In genomic region chr6:36634317-36634716, GRCh38 we compare ENCODE assay signal across 20 cellular contexts. TPM values are rescaled to one million over a fixed set of nuclear protein-coding genes. Genes with fewer than 3 reads are reported as not detected.
DNase-seq lines count a peak whose midpoint lies in the region; ATAC-seq, FAIRE-seq and TF ChIP-seq lines count a peak whose summit lies in the region.
"Had no signal": no experiment of that assay in that cellular context is flagged by ENCODE, and none has a peak within 500 bp of the region (broad histone marks: within the 10 kb centered on the region; RNA-seq: fewer than 3 reads in every experiment).

No MANE protein-coding gene starts in this region.

- no peak for TF ChIP-seq RAD21 in H1 (IDR thresholded peaks at IDR 0.05 in 1 of 2, conservative IDR thresholded peaks at IDR 0.05 in 1 of 2; ENCODE audit: low read depth in 2 of 2, low read length in 2 of 2)

- no peak for TF ChIP-seq POLR2A in H1 (IDR thresholded peaks at IDR 0.05; ENCODE audit: control extremely low read depth in 1 of 2, low read depth in 2 of 2, low read length in 2 of 2)

- H3K4me3 ChIP-seq in BLaER1 (no peak overlapping the region), PC-3 (ENCODE audit: low read length) (no peak overlapping the region), H1 (ENCODE audit: extremely low read depth in 1 of 4, insufficient read depth in 2 of 4, low read depth in 3 of 4, low read length in 4 of 4) (no peak overlapping the region), parathyroid adenoma (ENCODE audit: low read depth, low read length) (no peak overlapping the region), A673 (ENCODE audit: low read depth, low read length, poor library complexity, severe bottlenecking) (no peak overlapping the region)
- H3K4me3 ChIP-seq: gastrocnemius medialis, right lobe of liver, uterus had no signal

- H3K14ac ChIP-seq in H1 (ENCODE audit: insufficient read length), result no peak overlapping the region

- H3K79me1 ChIP-seq in H1 (ENCODE audit: low read depth, low read length), result no peaks in the 10 kb centered on the region

- H3K36me3 ChIP-seq in BLaER1, result no peaks in the 10 kb centered on the region
- no peaks in the 10 kb centered on the region for H3K36me3 ChIP-seq in PC-3 (ENCODE audit: low read depth, low read length)
- no peaks in the 10 kb centered on the region for H3K36me3 ChIP-seq in H1 (ENCODE audit: control insufficient read depth in 2 of 4, insufficient read depth in 4 of 4, low read length in 3 of 4)
- no peaks in the 10 kb centered on the region for H3K36me3 ChIP-seq in parathyroid adenoma (ENCODE audit: control insufficient read depth, insufficient read depth, low read length)
- H3K36me3 ChIP-seq in A673 (ENCODE audit: insufficient read depth, low read length, poor library complexity, severe bottlenecking), result no peaks in the 10 kb centered on the region
- H3K36me3 ChIP-seq: gastrocnemius medialis, right lobe of liver, uterus had no signal

- H3K9ac ChIP-seq in BLaER1, result peak overlapping the region; percentile 60
- no peak overlapping the region for H3K9ac ChIP-seq in PC-3 (ENCODE audit: low read length)
- no peak overlapping the region for H3K9ac ChIP-seq in H1 (replicated peaks in 1 of 4; ENCODE audit: extremely low read depth in 1 of 4, low read depth in 3 of 4, low read length in 3 of 4)
- H3K9ac ChIP-seq in parathyroid adenoma, result no peak overlapping the region

- no peak for FAIRE-seq in H1 (lab: Jason Lieb, UNC)
- FAIRE-seq: GM19239, keratinocyte had no signal

- H3K18ac ChIP-seq in H1 (ENCODE audit: extremely low read depth, low read length), result no peak overlapping the region

- no peak overlapping the region for H2BK12ac ChIP-seq in H1 (ENCODE audit: low read depth, low read length)

- TF ChIP-seq CTCF in PC-3 (conservative IDR thresholded peaks at IDR 0.05; ENCODE audit: low read depth, low read length) (no peak), H1 (IDR thresholded peaks at IDR 0.05; ENCODE audit: control extremely low read depth in 1 of 3, insufficient read depth in 1 of 3, low read depth in 1 of 3, low read length in 3 of 3) (no peak), parathyroid adenoma (IDR thresholded peaks at IDR 0.05) (no peak), A673 (conservative IDR thresholded peaks at IDR 0.05; ENCODE audit: low read depth, low read length) (no peak)

- H2BK15ac ChIP-seq in H1 (ENCODE audit: low read length), result no peak overlapping the region

- peak overlapping the region; percentile 61; the same call in 1 of the 2 replicates for H2BK20ac ChIP-seq in H1 (ENCODE audit: low read length)

- CTCF ChIA-PET in PC-3 (lab: Charles Lee) (interaction anchor here (0.6 kb wide), 1 partner anchor 19 kb away, joined by 3 read pairs; no protein-coding TSS in a partner anchor), H1 (lab: Charles Lee; ENCODE audit: partially characterized antibody) (no interaction called here), A673 (lab: Charles Lee) (no interaction called here)

- H3K4me1 ChIP-seq in BLaER1 (peaks cover 88% of the 10 kb centered on the region), PC-3 (ENCODE audit: insufficient read depth, low read length) (peaks cover 13% of the 10 kb centered on the region), H1 (replicated peaks in 1 of 4; ENCODE audit: control insufficient read depth in 3 of 4, insufficient read depth in 4 of 4, low read length in 3 of 4) (peaks cover 0 to 4% (median 1%) of the 10 kb centered on the region in 4 experiments; a peak in 2 of 7 replicates), parathyroid adenoma (no peaks in the 10 kb centered on the region), A673 (ENCODE audit: insufficient read depth, low read length, poor library complexity, severe bottlenecking) (no peaks in the 10 kb centered on the region)
- H3K4me1 ChIP-seq: uterus had no signal

- ATAC-seq in PC-3, result no peak
- no peak for ATAC-seq in HG03045 (IDR thresholded peaks at IDR 0.05; ENCODE audit: unreplicated experiment)
- ATAC-seq in GM19035 (IDR thresholded peaks at IDR 0.05; ENCODE audit: unreplicated experiment), result no peak
- ATAC-seq: gastrocnemius medialis had no signal

- H3K4ac ChIP-seq in H1 (replicated peaks; ENCODE audit: insufficient read length, low read depth, low read length), result no peak overlapping the region

- H3K23me2 ChIP-seq in H1 (ENCODE audit: low read depth, low read length), result no peaks in the 10 kb centered on the region

- no peaks in the 10 kb centered on the region for H3K9me2 ChIP-seq in PC-3 (replicated peaks; ENCODE audit: low read length)

- no peaks in the 10 kb centered on the region for H3K79me2 ChIP-seq in PC-3 (ENCODE audit: low read length)
- no peaks in the 10 kb centered on the region for H3K79me2 ChIP-seq in H1 (ENCODE audit: control insufficient read depth in 1 of 2, insufficient read depth in 2 of 2, low read length in 2 of 2)
- no peaks in the 10 kb centered on the region for H3K79me2 ChIP-seq in parathyroid adenoma

- intact Hi-C loops in PC-3 (cut with micrococcal nuclease) (no loop called here), A673 (cut with micrococcal nuclease; ENCODE audit: unreplicated experiment) (no loop called here)

- H3K4me2 ChIP-seq in BLaER1 (peak overlapping the region; percentile 55), PC-3 (ENCODE audit: low read length) (peak overlapping the region; percentile 32), H1 (ENCODE audit: insufficient read depth in 1 of 2, low read depth in 2 of 2, low read length in 2 of 2) (no peak overlapping the region), parathyroid adenoma (ENCODE audit: low read length) (no peak overlapping the region)

- no peak overlapping the region for H2BK120ac ChIP-seq in H1 (replicated peaks; ENCODE audit: low read depth, low read length)

- H3K27ac ChIP-seq in BLaER1 (peak overlapping the region; percentile 83), PC-3 (ENCODE audit: low read length) (no peak overlapping the region), H1 (ENCODE audit: low read depth, low read length) (no peak overlapping the region), parathyroid adenoma (no peak overlapping the region), A673 (ENCODE audit: low read depth, low read length, poor library complexity, severe bottlenecking) (no peak overlapping the region)
- H3K27ac ChIP-seq: uterus had no signal

- H3K27me3 ChIP-seq in BLaER1 (no peaks in the 10 kb centered on the region), PC-3 (ENCODE audit: low read length) (no peaks in the 10 kb centered on the region), H1 (replicated peaks in 1 of 4; ENCODE audit: control insufficient read depth in 3 of 4, extremely low read depth in 1 of 4, insufficient read depth in 3 of 4, low read length in 3 of 4) (no peaks in the 10 kb centered on the region), parathyroid adenoma (ENCODE audit: control insufficient read depth, insufficient read depth, low read length) (no peaks in the 10 kb centered on the region), A673 (replicated peaks; ENCODE audit: insufficient read depth, low read depth, low read length, poor library complexity) (no peaks in the 10 kb centered on the region)
- H3K27me3 ChIP-seq: gastrocnemius medialis, right lobe of liver, uterus had no signal

- no peak for DNase-seq in PC-3
- DNase-seq in H1 (ENCODE audit: low read depth in 1 of 2, low spot score in 2 of 2), result no peak
- DNase-seq in A673 (ENCODE audit: low spot score), result no peak
- no peak for DNase-seq in ureter (ENCODE audit: low spot score)
- DNase-seq: activated naive CD4-positive, alpha-beta T cell treated with anti-CD3 and anti-CD28 coated beads for 36 hours; activated T-cell treated with anti-CD3 and anti-CD28 coated beads, Interleukin-2, amount 50 U/mL, for 24 hours; effector CD8-positive, alpha-beta T cell; gastrocnemius medialis; GOT3; NCI-H187 treated with DMSO at 0.1 percent for 48 hours; NCI-H2227 treated with DMSO at 0.1 percent for 48 hours; occipital lobe; uterus had no signal

- 88% methylated on average over 8 of the region's 8 CpGs; no CpG with 5 or more reads in 1 of the 2 experiments for WGBS in H1 (ENCODE audit: extremely low coverage in 1 of 2, insufficient coverage in 1 of 2, insufficient read length in 1 of 2, insufficient replicate concordance in 2 of 2, low coverage in 1 of 2, low lambda C conversion rate in 2 of 2, missing lambda C conversion rate in 1 of 2), 2 experiments

- no peak overlapping the region for H2AFZ ChIP-seq in PC-3 (ENCODE audit: low read length)
- no peak overlapping the region for H2AFZ ChIP-seq in H1 (ENCODE audit: low read length)
- H2AFZ ChIP-seq in parathyroid adenoma, result peak overlapping the region; percentile 40

- no peak overlapping the region for H2AK5ac ChIP-seq in H1 (ENCODE audit: low read depth, low read length)

- no peak overlapping the region for H3K23ac ChIP-seq in H1 (ENCODE audit: insufficient read length)

- no peak overlapping the region for H3K56ac ChIP-seq in H1 (replicated peaks; ENCODE audit: insufficient read length, low read depth, low read length)

- no TSS peak for BruUV-seq in PC-3 (replicated peaks; lab: Mats Ljungman, UMichigan)
- BruUV-seq in A673 (replicated peaks; lab: Mats Ljungman, UMichigan), result no TSS peak

- POLR2A ChIA-PET in PC-3 (lab: Charles Lee; ENCODE audit: unreplicated experiment) (no interaction called here), H1 (lab: Charles Lee; ENCODE audit: partially characterized antibody) (interaction anchor here (1.3 kb wide), 1 partner anchor 48 kb away, joined by 3 read pairs; no protein-coding TSS in a partner anchor), A673 (lab: Charles Lee; ENCODE audit: low non-redundant PET) (no interaction called here)

- H4K20me1 ChIP-seq in BLaER1 (no peaks in the 10 kb centered on the region), PC-3 (ENCODE audit: low read length) (no peaks in the 10 kb centered on the region), H1 (replicated peaks in 1 of 2; ENCODE audit: control insufficient read depth in 1 of 2, insufficient read depth in 2 of 2, low read length in 2 of 2) (no peaks in the 10 kb centered on the region)

- H4K5ac ChIP-seq in H1 (ENCODE audit: insufficient read length, low read depth, low read length), result no peak overlapping the region

- H2BK5ac ChIP-seq in H1 (ENCODE audit: low read depth, low read length), result no peak overlapping the region

- no peaks in the 10 kb centered on the region for H3K9me3 ChIP-seq in BLaER1
- no peaks in the 10 kb centered on the region for H3K9me3 ChIP-seq in PC-3 (ENCODE audit: low read length)
- H3K9me3 ChIP-seq in H1 (ENCODE audit: insufficient read depth in 2 of 2, low read depth in 1 of 2, low read length in 1 of 2), result no peaks in the 10 kb centered on the region
- no peaks in the 10 kb centered on the region for H3K9me3 ChIP-seq in parathyroid adenoma (ENCODE audit: control insufficient read depth, low read length)
- no peaks in the 10 kb centered on the region for H3K9me3 ChIP-seq in A673 (ENCODE audit: low read depth, low read length, poor library complexity, severe bottlenecking)
- H3K9me3 ChIP-seq: gastrocnemius medialis, right lobe of liver, uterus had no signal

- no peak for TF ChIP-seq EP300 in H1 (IDR thresholded peaks at IDR 0.05; ENCODE audit: borderline replicate concordance in 1 of 2, low read depth in 2 of 2, low read length in 2 of 2)

- no peak overlapping the region for H4K91ac ChIP-seq in H1 (replicated peaks; ENCODE audit: insufficient read length, low read length)

- no peaks in the 10 kb centered on the region for H3F3A ChIP-seq in PC-3 (ENCODE audit: low read length, unreplicated experiment)

- H4K8ac ChIP-seq in H1 (ENCODE audit: extremely low read depth, insufficient read depth, low read length), result no peak overlapping the region

RNA-seq across cellular contexts. Expression of gene SRSF3, which starts 40.2 kb away (rescaled TPM):
- total RNA-seq in PC-3 (2014; rRNA removed) (206 and 297 TPM in 2 replicates), A673 (2021) (623 and 682 TPM in 2 replicates), ureter (306 TPM)
- 689 and 705 TPM in 2 replicates for total RNA-seq in H1 (2021; fragmentation: NEBNext Ultra II Directional; extraction: Animal tissue kit (Norgen Biotek cat#: 25700))
- 471 and 548 TPM in 2 replicates for polyA plus RNA-seq in H1 (2011; rRNA removed)
- 649 TPM for polyA plus RNA-seq in H1 (2011; cell fraction: cytosol; rRNA removed)
- polyA plus RNA-seq in H1 (2011; cell fraction: nucleus; rRNA removed), result 159 TPM
- 696 to 1,158 TPM (median 791 TPM) in 4 replicates for polyA plus RNA-seq in H1 (2012, experiment 1 of 2)
- polyA plus RNA-seq in H1 (2012, experiment 2 of 2), result 40.8 TPM
- polyA plus RNA-seq in H1 (2013, experiment 1 of 2), result 293 TPM
- polyA plus RNA-seq in H1 (2013, experiment 2 of 2), result 286 TPM
- polyA minus RNA-seq in H1 (2011; rRNA and poly(A)+ RNA removed), result 323 and 336 TPM in 2 replicates
- polyA minus RNA-seq in H1 (2011; cell fraction: cytosol; rRNA and poly(A)+ RNA removed), result 155 TPM
- 183 TPM for polyA minus RNA-seq in H1 (2011; cell fraction: nucleus; rRNA and poly(A)+ RNA removed)

RNA-seq across cellular contexts. Expression of gene CDKN1A, which starts 44.2 kb away (rescaled TPM):
- total RNA-seq in PC-3 (2014; rRNA removed) (79.5 and 91.5 TPM in 2 replicates), A673 (2021) (30.4 and 33.6 TPM in 2 replicates), ureter (82.8 TPM)
- 14.5 and 15.2 TPM in 2 replicates for total RNA-seq in H1 (2021; fragmentation: NEBNext Ultra II Directional; extraction: Animal tissue kit (Norgen Biotek cat#: 25700))
- polyA plus RNA-seq in H1 (2011; rRNA removed), result 36.0 and 56.1 TPM in 2 replicates
- polyA plus RNA-seq in H1 (2011; cell fraction: cytosol; rRNA removed), result 26.6 TPM
- polyA plus RNA-seq in H1 (2011; cell fraction: nucleus; rRNA removed), result 39.2 TPM
- 23.5 to 37.7 TPM (median 28.4 TPM) in 4 replicates for polyA plus RNA-seq in H1 (2012, experiment 1 of 2)
- 42.7 TPM for polyA plus RNA-seq in H1 (2012, experiment 2 of 2)
- polyA plus RNA-seq in H1 (2013, experiment 1 of 2), result 15.1 TPM
- polyA plus RNA-seq in H1 (2013, experiment 2 of 2), result 16.1 TPM
- 15.5 and 20.6 TPM in 2 replicates for polyA minus RNA-seq in H1 (2011; rRNA and poly(A)+ RNA removed)
- 14.0 TPM for polyA minus RNA-seq in H1 (2011; cell fraction: cytosol; rRNA and poly(A)+ RNA removed)
- polyA minus RNA-seq in H1 (2011; cell fraction: nucleus; rRNA and poly(A)+ RNA removed), result 33.3 TPM

Comparison
In these comparisons a context has a peak if more than half of its experiments do, and no peak if none do; other contexts are left out.
1. H3K4me2 ChIP-seq: peak in BLaER1 (single experiment) and PC-3 (single experiment); none in H1 (0 of 2) and parathyroid adenoma (single experiment).